In genomic region chr2:55824554-55825096, GRCh38 we compare ENCODE assay signal across 19 cellular contexts.
"Had no signal": no experiment of that assay in that cellular context is flagged by ENCODE, and none has a peak within 500 bp of the region (broad histone marks: within the 10 kb centered on the region; RNA-seq: fewer than 3 reads in every experiment).

No MANE protein-coding gene starts in this region.

- H3K9me3 ChIP-seq: esophagus muscularis mucosa, gastrocnemius medialis, heart right ventricle, pancreas, tibial nerve had no signal

- H3K4me1 Mint-ChIP-seq: naive thymus-derived CD4-positive, alpha-beta T cell; neural crest cell had no signal

- H3K27ac ChIP-seq: epithelial cell of prostate, esophagus muscularis mucosa, gastrocnemius medialis, heart right ventricle, pancreas, tibial nerve had no signal

- H3K27ac Mint-ChIP-seq: dendritic cell treated with granulocyte-macrophage colony-stimulating factor and Interleukin-4, amounts not matched to agents 40 ng/mL and 50 ng/mL, for 4 days; effector memory CD8-positive, alpha-beta T cell; progenitor cell of endocrine pancreas had no signal

- DNase-seq: effector memory CD8-positive, alpha-beta T cell; gastrocnemius medialis; heart right ventricle; hypothalamus; kidney glomerular epithelial cell; naive thymus-derived CD4-positive, alpha-beta T cell; nucleus accumbens; stimulated activated CD4-positive, alpha-beta T cell treated with anti-CD3 and anti-CD28 coated beads, Interleukin-2, amount 100 ng/mL, for 48 hours; stimulated activated naive CD4-positive, alpha-beta T cell treated with Interleukin-2 at 50 U/mL for 16 hours had no signal

- H3K4me1 ChIP-seq: esophagus muscularis mucosa, gastrocnemius medialis, heart right ventricle, tibial nerve had no signal

- ATAC-seq: effector memory CD8-positive, alpha-beta T cell; gastrocnemius medialis; naive thymus-derived CD4-positive, alpha-beta T cell; pancreas had no signal

- FAIRE-seq: colon, islet of Langerhans, pancreas had no signal

- H3K27me3 Mint-ChIP-seq: effector memory CD8-positive, alpha-beta T cell; progenitor cell of endocrine pancreas had no signal

- H3K9me3 Mint-ChIP-seq: neural crest cell had no signal

- H3K4me3 ChIP-seq: esophagus muscularis mucosa, gastrocnemius medialis, heart right ventricle, pancreas, smooth muscle cell, tibial nerve had no signal

- H3K4me2 ChIP-seq: smooth muscle cell had no signal

- H3K4me3 Mint-ChIP-seq: dendritic cell treated with granulocyte-macrophage colony-stimulating factor and Interleukin-4, amounts not matched to agents 40 ng/mL and 50 ng/mL, for 4 days; effector memory CD8-positive, alpha-beta T cell; naive thymus-derived CD4-positive, alpha-beta T cell; neural crest cell had no signal

- H3K27me3 ChIP-seq: gastrocnemius medialis, heart right ventricle, pancreas, tibial nerve had no signal

- H3K36me3 ChIP-seq: esophagus muscularis mucosa, gastrocnemius medialis, heart right ventricle, pancreas, tibial nerve had no signal
